In the genomic region with DNA sequence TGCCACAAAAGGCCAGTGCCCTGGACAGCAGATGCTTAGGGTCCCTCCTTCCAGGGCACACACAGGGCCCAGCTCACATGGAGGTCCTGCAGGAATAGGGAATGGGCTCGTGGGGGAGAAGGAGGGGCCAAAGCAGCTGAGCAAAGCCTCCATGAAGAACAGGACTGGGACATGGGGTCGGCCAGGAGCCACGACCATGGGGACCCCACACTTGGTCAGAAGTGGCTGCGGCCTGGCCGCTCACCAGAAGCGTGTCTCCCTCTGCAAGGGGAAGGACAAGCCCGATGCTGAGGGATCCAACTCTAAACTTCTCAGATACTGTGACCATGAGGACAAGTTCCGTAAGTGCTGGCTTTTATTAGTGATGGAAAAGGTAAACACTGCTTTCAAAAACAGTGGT, we compare ENCODE assay signal across 18 cellular contexts. TPM values are rescaled to one million over a fixed set of nuclear protein-coding genes. Genes with fewer than 3 reads are reported as not detected.
A peak's percentile ranks its signal among the peaks of the same experiment; 100 is the strongest.
DNase-seq lines count a peak whose midpoint lies in the region; ATAC-seq and TF ChIP-seq lines count a peak whose summit lies in the region.
"Had no signal": no experiment of that assay in that cellular context is flagged by ENCODE, and none has a peak within 500 bp of the region (broad histone marks: within the 10 kb centered on the region; RNA-seq: fewer than 3 reads in every experiment).

No MANE protein-coding gene starts in this region.

- TF ChIP-seq POLR2A in esophagus squamous epithelium (IDR thresholded peaks at IDR 0.05) (no peak), prostate gland (IDR thresholded peaks at IDR 0.05) (no peak)

- H3K27ac ChIP-seq in cardiac muscle cell: peak overlapping the region; percentile 99
- H3K27ac ChIP-seq in esophagus squamous epithelium: peak overlapping the region in 3 of 4 donors; percentile 42 to 49 (median 49)
- no peak overlapping the region for H3K27ac ChIP-seq in osteoblast (ENCODE audit: low read depth, low read length)
- H3K27ac ChIP-seq in stomach smooth muscle (ENCODE audit: low read length): peak overlapping the region; percentile 93
- H3K27ac ChIP-seq in prostate gland: no peak overlapping the region
- H3K27ac ChIP-seq in mammary epithelial cell (ENCODE audit: insufficient read depth, low read depth, low read length): no peak overlapping the region
- H3K27ac ChIP-seq: 22Rv1 had no signal

- H3K9ac ChIP-seq in stomach smooth muscle (ENCODE audit: low read length in 2 of 2) (no peak overlapping the region), mammary epithelial cell (ENCODE audit: insufficient read depth, low read length) (no peak overlapping the region)

- no TSS peak for BruUV-seq in mammary epithelial cell (replicated peaks; lab: Mats Ljungman, UMichigan)

- no peak for DNase-seq in cardiac muscle cell (ENCODE audit: low read depth in 1 of 2, low spot score in 1 of 2)
- DNase-seq in left cardiac atrium: no peak
- no peak for DNase-seq in esophagus squamous epithelium (lab: John Stamatoyannopoulos, UW)
- peak; percentile 50 for DNase-seq in osteoblast (ENCODE audit: insufficient read length, low spot score, missing footprints)
- DNase-seq in stimulated activated CD8-positive, alpha-beta memory T cell treated with anti-CD3 and anti-CD28 coated beads, Interleukin-4, amount 100 ng/mL, for 48 hours: no peak
- no peak for DNase-seq in prostate gland (ENCODE audit: low spot score)
- no peak for DNase-seq in mammary epithelial cell
- DNase-seq: AML-193; Caco-2; CD4-positive, CD25-positive, alpha-beta regulatory T cell; GF-D8; IMR-90; NCI-H1417; NCI-H187; NCI-H2227 treated with DMSO at 0.1 percent for 48 hours; NCI-H510A treated with DMSO at 0.1 percent for 48 hours had no signal

- H3K4me2 ChIP-seq in osteoblast (ENCODE audit: insufficient read depth, low read length) (no peak overlapping the region), mammary epithelial cell (ENCODE audit: insufficient read depth, low read depth, low read length) (no peak overlapping the region)

- 90% methylated on average over 2 to 3 of the region's 8 CpGs for WGBS in esophagus squamous epithelium, 2 donors
- WGBS in prostate gland: 82% methylated on average over 8 of the region's 8 CpGs
- 79% methylated on average over 8 of the region's 8 CpGs for WGBS in mammary epithelial cell (ENCODE audit: low coverage, missing lambda C conversion rate)

- intact Hi-C loops in left cardiac atrium (cut with DNase I): no loop called here
- intact Hi-C loops in esophagus squamous epithelium (cut with DNase I): no loop called here
- intact Hi-C loops in prostate gland (cut with DNase I): no loop called here
- intact Hi-C loops in mammary epithelial cell (cut with micrococcal nuclease): no loop called here

- TF ChIP-seq CTCF in cardiac muscle cell (IDR thresholded peaks at IDR 0.05; ENCODE audit: low read depth, low read length): no peak
- TF ChIP-seq CTCF in esophagus squamous epithelium (IDR thresholded peaks at IDR 0.05): no peak
- no peak for TF ChIP-seq CTCF in osteoblast (IDR thresholded peaks at IDR 0.05; ENCODE audit: extremely low read depth, low read depth, low read length)
- no peak for TF ChIP-seq CTCF in prostate gland (IDR thresholded peaks at IDR 0.05)
- TF ChIP-seq CTCF in mammary epithelial cell (conservative IDR thresholded peaks at IDR 0.05 in 1 of 2, IDR thresholded peaks at IDR 0.05 in 1 of 2; ENCODE audit: extremely low read depth in 1 of 2, insufficient read depth in 1 of 2, low read depth in 1 of 2, low read length in 2 of 2): no peak

- H4K20me1 ChIP-seq in osteoblast (ENCODE audit: insufficient read depth, low read length): no peaks in the 10 kb centered on the region
- H4K20me1 ChIP-seq in mammary epithelial cell (ENCODE audit: insufficient read depth, low read length): no peaks in the 10 kb centered on the region

- CTCF ChIA-PET in mammary epithelial cell (lab: Charles Lee; ENCODE audit: low non-redundant PET): no interaction called here

- H3K79me2 ChIP-seq in osteoblast (ENCODE audit: insufficient read depth, low read length): no peaks in the 10 kb centered on the region
- H3K79me2 ChIP-seq in mammary epithelial cell (ENCODE audit: insufficient read depth, low read length): no peaks in the 10 kb centered on the region

- H3K36me3 ChIP-seq in cardiac muscle cell: no peaks in the 10 kb centered on the region
- H3K36me3 ChIP-seq in esophagus squamous epithelium: no peaks in the 10 kb centered on the region
- no peaks in the 10 kb centered on the region for H3K36me3 ChIP-seq in osteoblast (ENCODE audit: insufficient read depth, low read length)
- H3K36me3 ChIP-seq in stomach smooth muscle (ENCODE audit: control insufficient read depth in 2 of 2, insufficient read depth in 2 of 2, low read length in 2 of 2): no peaks in the 10 kb centered on the region
- H3K36me3 ChIP-seq in prostate gland: no peaks in the 10 kb centered on the region
- H3K36me3 ChIP-seq in mammary epithelial cell (ENCODE audit: insufficient read depth, low read length): no peaks in the 10 kb centered on the region

- dilution Hi-C loops in mammary epithelial cell (cut with HindIII; ENCODE audit: low sequenced_read_pairs): no loop called here

- H3K4me1 ChIP-seq in cardiac muscle cell (ENCODE audit: low read depth) (peaks cover 64% of the 10 kb centered on the region), esophagus squamous epithelium (no peaks in the 10 kb centered on the region), osteoblast (ENCODE audit: insufficient read depth, low read length) (no peaks in the 10 kb centered on the region), stomach smooth muscle (ENCODE audit: control insufficient read depth, insufficient read depth, low read length) (peaks cover 72% of the 10 kb centered on the region), prostate gland (replicated peaks) (no peaks in the 10 kb centered on the region), mammary epithelial cell (ENCODE audit: insufficient read depth, low read length) (no peaks in the 10 kb centered on the region)
- H3K4me1 ChIP-seq: Caco-2 had no signal

- no peak overlapping the region for H2AFZ ChIP-seq in osteoblast (ENCODE audit: low read length)
- H2AFZ ChIP-seq in mammary epithelial cell (ENCODE audit: low read depth, low read length): no peak overlapping the region

- H3K27me3 ChIP-seq in cardiac muscle cell (no peaks in the 10 kb centered on the region), esophagus squamous epithelium (no peaks in the 10 kb centered on the region), osteoblast (ENCODE audit: insufficient read depth, low read length) (no peaks in the 10 kb centered on the region), stomach smooth muscle (ENCODE audit: control insufficient read depth in 1 of 2, insufficient read depth in 2 of 2, low read length in 2 of 2) (no peaks in the 10 kb centered on the region), prostate gland (replicated peaks; ENCODE audit: insufficient read depth) (no peaks in the 10 kb centered on the region), mammary epithelial cell (ENCODE audit: insufficient read depth, low read length) (no peaks in the 10 kb centered on the region)

- in situ Hi-C loops in mammary epithelial cell (cut with MboI; ENCODE audit: low sequenced_read_pairs in 2 of 2): no loop called here

- H3K4me3 ChIP-seq in cardiac muscle cell (no peak overlapping the region), esophagus squamous epithelium (no peak overlapping the region), osteoblast (ENCODE audit: insufficient read depth, low read length) (no peak overlapping the region), stomach smooth muscle (ENCODE audit: low read length in 2 of 2) (peak overlapping the region in 1 of 2 donors; percentile 47), prostate gland (no peak overlapping the region), mammary epithelial cell (replicated peaks in 1 of 3; ENCODE audit: insufficient read depth in 1 of 3, low read depth in 2 of 3, low read length in 3 of 3) (no peak overlapping the region)

- H3K9me3 ChIP-seq in cardiac muscle cell (ENCODE audit: low read depth): no peaks in the 10 kb centered on the region
- no peaks in the 10 kb centered on the region for H3K9me3 ChIP-seq in esophagus squamous epithelium
- no peaks in the 10 kb centered on the region for H3K9me3 ChIP-seq in osteoblast (ENCODE audit: low read depth, low read length)
- no peaks in the 10 kb centered on the region for H3K9me3 ChIP-seq in stomach smooth muscle (ENCODE audit: control insufficient read depth in 2 of 2, low read length in 2 of 2)
- H3K9me3 ChIP-seq in prostate gland: no peaks in the 10 kb centered on the region
- H3K9me3 ChIP-seq in mammary epithelial cell (replicated peaks; ENCODE audit: insufficient read depth, low read length): no peaks in the 10 kb centered on the region
- H3K9me3 ChIP-seq: Caco-2 had no signal

- no peak for ATAC-seq in left cardiac atrium

RNA-seq across cellular contexts. Expression of a gene that starts 15.3 kb away (rescaled TPM):
- total RNA-seq in cardiac muscle cell (18.4 and 35.4 TPM in 2 replicates), left cardiac atrium (100 to 1,000 TPM; 312 to 403 TPM), esophagus squamous epithelium (1 to 10 TPM in 2 of 4 donors, under 1 TPM in 1, not detected in 1; 0.75 to 5.0 (median 1.3) TPM), osteoblast (0.29 TPM in 1 of 2 replicates, not detected in the other), prostate gland (10 to 100 TPM in 1 of 2 donors, 1 to 10 TPM in 1; 2.3 to 14.0 TPM), mammary epithelial cell (not detected)
- polyA plus RNA-seq in cardiac muscle cell (213 and 223 TPM in 2 replicates), mammary epithelial cell (0.03 TPM)
- polyA minus RNA-seq in mammary epithelial cell: not detected
- total RNA-seq: IMR-90 had no signal
- polyA plus RNA-seq: CD4-positive, CD25-positive, alpha-beta regulatory T cell had no signal

Comparison
In these comparisons a context has a peak if more than half of its experiments do, and no peak if none do; other contexts are left out.
1. H3K27ac ChIP-seq: peak in cardiac muscle cell (single experiment), esophagus squamous epithelium (3 of 4) and stomach smooth muscle (single experiment); none in osteoblast (single experiment), prostate gland (0 of 2) and mammary epithelial cell (single experiment).